1 cellular context compared by ENCODE assay signal in the genomic region with DNA sequence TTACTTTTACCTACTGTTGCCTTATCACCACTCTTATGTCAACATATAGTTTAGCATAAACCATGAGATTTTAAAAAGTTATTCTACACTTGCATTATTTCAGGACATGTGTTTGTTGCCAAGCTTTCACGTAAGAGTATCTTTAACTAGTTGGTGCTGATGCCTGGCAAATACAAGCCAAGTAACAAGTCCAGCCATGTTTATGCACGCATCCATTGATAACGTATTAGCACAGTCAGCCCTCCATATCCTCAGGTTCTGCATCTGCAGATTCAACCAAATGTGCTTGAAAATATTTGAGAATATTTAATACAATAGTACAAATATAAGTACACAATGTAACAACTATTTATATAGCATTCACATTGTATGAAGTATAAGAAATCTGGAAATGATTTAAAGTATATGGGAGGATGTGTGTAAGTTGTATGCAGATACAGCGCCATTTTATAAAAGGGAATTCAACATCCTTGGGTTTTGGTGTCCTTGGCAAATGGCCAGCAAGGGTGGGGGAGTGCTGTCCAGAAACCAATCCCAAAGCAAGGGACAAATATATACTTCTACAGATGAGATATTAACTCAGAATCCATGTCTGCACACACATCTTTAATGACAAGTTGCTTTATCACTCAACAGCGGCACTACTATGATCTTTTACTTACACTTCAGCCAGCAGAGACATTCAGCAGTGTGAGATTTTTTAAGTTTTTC.
A peak's percentile ranks its signal among the peaks of the same experiment; 100 is the strongest.
TF ChIP-seq lines count a peak whose summit lies in the region.

No MANE protein-coding gene starts in this region.

TF ChIP-seq in K562, 482 proteins besides CTCF, POLR2A, EP300 and RAD21 (continues in another document):
- TF ChIP-seq ATF6 (CRISPR knock-in tag; IDR thresholded peaks at IDR 0.05): no peak
- no peak for TF ChIP-seq PRPF4 (IDR thresholded peaks at IDR 0.05; ENCODE audit: insufficient read depth, low read depth, low read length, poor library complexity, severe bottlenecking)
- TF ChIP-seq ZBTB40 (IDR thresholded peaks at IDR 0.05): no peak
- no peak for TF ChIP-seq ZBTB40 (CRISPR knock-in tag; IDR thresholded peaks at IDR 0.05)
- TF ChIP-seq ZBTB34 (CRISPR knock-in tag; IDR thresholded peaks at IDR 0.05): no peak
- no peak for TF ChIP-seq CBFA2T3 (IDR thresholded peaks at IDR 0.05)
- TF ChIP-seq NFIX (CRISPR knock-in tag; IDR thresholded peaks at IDR 0.05; ENCODE audit: low read depth): no peak
- TF ChIP-seq SMAD3 (CRISPR knock-in tag; conservative IDR thresholded peaks at IDR 0.05): 0 out of 2 replicates have a peak, but pooled peaks have one; percentile 48
- TF ChIP-seq ZNF445 (CRISPR knock-in tag; IDR thresholded peaks at IDR 0.05; ENCODE audit: low read depth): no peak
- TF ChIP-seq, protein P1, sequence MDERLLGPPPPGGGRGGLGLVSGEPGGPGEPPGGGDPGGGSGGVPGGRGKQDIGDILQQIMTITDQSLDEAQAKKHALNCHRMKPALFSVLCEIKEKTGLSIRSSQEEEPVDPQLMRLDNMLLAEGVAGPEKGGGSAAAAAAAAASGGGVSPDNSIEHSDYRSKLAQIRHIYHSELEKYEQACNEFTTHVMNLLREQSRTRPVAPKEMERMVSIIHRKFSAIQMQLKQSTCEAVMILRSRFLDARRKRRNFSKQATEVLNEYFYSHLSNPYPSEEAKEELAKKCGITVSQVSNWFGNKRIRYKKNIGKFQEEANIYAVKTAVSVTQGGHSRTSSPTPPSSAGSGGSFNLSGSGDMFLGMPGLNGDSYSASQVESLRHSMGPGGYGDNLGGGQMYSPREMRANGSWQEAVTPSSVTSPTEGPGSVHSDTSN (CRISPR knock-in tag; IDR thresholded peaks at IDR 0.05; ENCODE audit: low read depth): no peak
- TF ChIP-seq, protein P1 (tag; conservative IDR thresholded peaks at IDR 0.05; ENCODE audit: low read depth): no peak
- TF ChIP-seq ZNF583 (CRISPR knock-in tag; IDR thresholded peaks at IDR 0.05): no peak
- no peak for TF ChIP-seq ARID3A (IDR thresholded peaks at IDR 0.05; ENCODE audit: borderline replicate concordance, low read depth, low read length)
- no peak for TF ChIP-seq BRCA1 (IDR thresholded peaks at IDR 0.05)
- TF ChIP-seq BRCA1 (CRISPR knock-in tag; IDR thresholded peaks at IDR 0.05): no peak
- TF ChIP-seq POLR2B (IDR thresholded peaks at IDR 0.05; ENCODE audit: low read depth, partially characterized antibody): peak; percentile 13
- TF ChIP-seq PYGO2 (tag; IDR thresholded peaks at IDR 0.05): no peak
- TF ChIP-seq HNRNPK (IDR thresholded peaks at IDR 0.05; ENCODE audit: low read depth, low read length, poor library complexity, severe bottlenecking): no peak
- TF ChIP-seq ZNF311 (CRISPR knock-in tag; IDR thresholded peaks at IDR 0.05): no peak
- peak; percentile 64; the same call in 1 of the 2 replicates for TF ChIP-seq KHSRP (IDR thresholded peaks at IDR 0.05)
- no peak for TF ChIP-seq ZFP36 (IDR thresholded peaks at IDR 0.05; ENCODE audit: low read depth, low read length, partially characterized antibody)
- no peak for TF ChIP-seq LEF1 (IDR thresholded peaks at IDR 0.05)
- TF ChIP-seq GATAD2B (IDR thresholded peaks at IDR 0.05; ENCODE audit: borderline replicate concordance): no peak
- TF ChIP-seq XRCC3 (IDR thresholded peaks at IDR 0.05): no peak
- TF ChIP-seq RBFOX2 (IDR thresholded peaks at IDR 0.05; ENCODE audit: low read depth, low read length): peak; percentile 55
- TF ChIP-seq BRD4 (IDR thresholded peaks at IDR 0.05): peak; percentile 38; the same call in 1 of the 2 replicates
- TF ChIP-seq ZNF184 (CRISPR knock-in tag; IDR thresholded peaks at IDR 0.05): no peak
- TF ChIP-seq, protein P2, sequence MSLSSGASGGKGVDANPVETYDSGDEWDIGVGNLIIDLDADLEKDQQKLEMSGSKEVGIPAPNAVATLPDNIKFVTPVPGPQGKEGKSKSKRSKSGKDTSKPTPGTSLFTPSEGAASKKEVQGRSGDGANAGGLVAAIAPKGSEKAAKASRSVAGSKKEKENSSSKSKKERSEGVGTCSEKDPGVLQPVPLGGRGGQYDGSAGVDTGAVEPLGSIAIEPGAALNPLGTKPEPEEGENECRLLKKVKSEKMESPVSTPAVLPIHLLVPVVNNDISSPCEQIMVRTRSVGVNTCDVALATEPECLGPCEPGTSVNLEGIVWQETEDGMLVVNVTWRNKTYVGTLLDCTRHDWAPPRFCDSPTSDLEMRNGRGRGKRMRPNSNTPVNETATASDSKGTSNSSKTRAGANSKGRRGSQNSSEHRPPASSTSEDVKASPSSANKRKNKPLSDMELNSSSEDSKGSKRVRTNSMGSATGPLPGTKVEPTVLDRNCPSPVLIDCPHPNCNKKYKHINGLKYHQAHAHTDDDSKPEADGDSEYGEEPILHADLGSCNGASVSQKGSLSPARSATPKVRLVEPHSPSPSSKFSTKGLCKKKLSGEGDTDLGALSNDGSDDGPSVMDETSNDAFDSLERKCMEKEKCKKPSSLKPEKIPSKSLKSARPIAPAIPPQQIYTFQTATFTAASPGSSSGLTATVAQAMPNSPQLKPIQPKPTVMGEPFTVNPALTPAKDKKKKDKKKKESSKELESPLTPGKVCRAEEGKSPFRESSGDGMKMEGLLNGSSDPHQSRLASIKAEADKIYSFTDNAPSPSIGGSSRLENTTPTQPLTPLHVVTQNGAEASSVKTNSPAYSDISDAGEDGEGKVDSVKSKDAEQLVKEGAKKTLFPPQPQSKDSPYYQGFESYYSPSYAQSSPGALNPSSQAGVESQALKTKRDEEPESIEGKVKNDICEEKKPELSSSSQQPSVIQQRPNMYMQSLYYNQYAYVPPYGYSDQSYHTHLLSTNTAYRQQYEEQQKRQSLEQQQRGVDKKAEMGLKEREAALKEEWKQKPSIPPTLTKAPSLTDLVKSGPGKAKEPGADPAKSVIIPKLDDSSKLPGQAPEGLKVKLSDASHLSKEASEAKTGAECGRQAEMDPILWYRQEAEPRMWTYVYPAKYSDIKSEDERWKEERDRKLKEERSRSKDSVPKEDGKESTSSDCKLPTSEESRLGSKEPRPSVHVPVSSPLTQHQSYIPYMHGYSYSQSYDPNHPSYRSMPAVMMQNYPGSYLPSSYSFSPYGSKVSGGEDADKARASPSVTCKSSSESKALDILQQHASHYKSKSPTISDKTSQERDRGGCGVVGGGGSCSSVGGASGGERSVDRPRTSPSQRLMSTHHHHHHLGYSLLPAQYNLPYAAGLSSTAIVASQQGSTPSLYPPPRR (CRISPR knock-in tag; IDR thresholded peaks at IDR 0.05; ENCODE audit: borderline replicate concordance): no peak
- TF ChIP-seq MYNN (IDR thresholded peaks at IDR 0.05): 0 out of 2 replicates have a peak, but pooled peaks have one; percentile 36
- TF ChIP-seq MYNN (CRISPR knock-in tag; IDR thresholded peaks at IDR 0.05): no peak
- TF ChIP-seq BCOR (IDR thresholded peaks at IDR 0.05): no peak
- no peak for TF ChIP-seq PRMT5 (CRISPR knock-in tag; IDR thresholded peaks at IDR 0.05)
